9 cellular contexts compared by ENCODE assay signal in the genomic region with DNA sequence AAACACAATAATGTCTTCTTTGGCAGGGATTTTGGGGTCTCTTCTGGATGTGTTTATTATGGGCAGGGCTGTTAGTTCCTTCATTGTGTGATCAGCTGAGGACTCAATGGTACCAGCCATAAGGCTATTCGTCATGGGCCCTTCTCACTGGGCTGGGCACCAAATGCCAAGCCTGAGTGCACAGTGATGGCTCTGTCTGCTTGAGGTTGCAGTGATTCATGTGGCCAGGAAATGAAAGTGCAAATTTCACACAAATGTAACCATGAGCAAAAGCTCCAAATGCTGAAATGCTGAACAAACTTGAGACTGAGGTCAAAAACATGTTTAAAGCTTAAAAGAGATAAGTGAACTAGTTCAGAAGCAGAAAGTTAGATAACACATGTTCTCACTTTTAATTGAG.
DNase-seq lines count a peak whose midpoint lies in the region; ATAC-seq and TF ChIP-seq lines count a peak whose summit lies in the region.
"Had no signal": no experiment of that assay in that cellular context is flagged by ENCODE, and none has a peak within 500 bp of the region (broad histone marks: within the 10 kb centered on the region; RNA-seq: fewer than 3 reads in every experiment).

No MANE protein-coding gene starts in this region.

- DNase-seq in GM13977 (ENCODE audit: low spot score): peak; percentile 14
- peak; percentile 43 for DNase-seq in choroid plexus epithelial cell (ENCODE audit: low read depth)
- DNase-seq in NCI-H2107 treated with DMSO at 0.1 percent for 48 hours (lab: John Stamatoyannopoulos, UW; ENCODE audit: unreplicated experiment): no peak
- no peak for DNase-seq in DMS79 treated with DMSO at 0.1 percent for 48 hours (lab: John Stamatoyannopoulos, UW)
- no peak for DNase-seq in body of pancreas
- no peak for DNase-seq in transverse colon
- DNase-seq: activated T-cell treated with anti-CD3 and anti-CD28 coated beads, Interleukin-2, amount 50 U/mL, for 24 hours had no signal

- in situ Hi-C loops in GM13977 (cut with MboI; ENCODE audit: low pct_unique_long_range_greater_than_20kb, low sequenced_read_pairs, unreplicated experiment) (no loop called here), transverse colon (cut with MboI; ENCODE audit: low pct_ligation_motif_present in 1 of 4, low pct_unique_long_range_greater_than_20kb in 1 of 4, low sequenced_read_pairs in 3 of 4) (no loop called here)

- TF ChIP-seq POLR2A in body of pancreas (IDR thresholded peaks at IDR 0.05) (no peak), transverse colon (IDR thresholded peaks at IDR 0.05) (no peak)

- H3K9me3 ChIP-seq in body of pancreas: no peaks in the 10 kb centered on the region
- no peaks in the 10 kb centered on the region for H3K9me3 ChIP-seq in transverse colon

- no peak for TF ChIP-seq EP300 in transverse colon (IDR thresholded peaks at IDR 0.05; ENCODE audit: low read depth)

- no peaks in the 10 kb centered on the region for H3K4me1 ChIP-seq in body of pancreas
- H3K4me1 ChIP-seq in transverse colon: no peaks in the 10 kb centered on the region

- no peaks in the 10 kb centered on the region for H3K27me3 ChIP-seq in body of pancreas
- no peaks in the 10 kb centered on the region for H3K27me3 ChIP-seq in transverse colon

- H3K4me3 ChIP-seq in choroid plexus epithelial cell (ENCODE audit: low read depth, low read length): no peak overlapping the region
- H3K4me3 ChIP-seq in body of pancreas: no peak overlapping the region
- H3K4me3 ChIP-seq in transverse colon: no peak overlapping the region

- intact Hi-C loops in body of pancreas (cut with DNase I) (no loop called here), transverse colon (cut with DNase I; ENCODE audit: low total_unique reads) (no loop called here)

- ATAC-seq in GM21381 (IDR thresholded peaks at IDR 0.05; ENCODE audit: unreplicated experiment): peak; percentile 86
- ATAC-seq in HG03108 (IDR thresholded peaks at IDR 0.05; ENCODE audit: unreplicated experiment): peak; percentile 96
- ATAC-seq in body of pancreas: no peak

- 56 to 69% methylated on average over 1 of the region's 1 CpG for WGBS in body of pancreas, 2 donors
- 27 to 65% methylated on average over 1 of the region's 1 CpG for WGBS in transverse colon (ENCODE audit: low coverage in 1 of 2), 2 donors

- H3K27ac ChIP-seq in body of pancreas (no peak overlapping the region), transverse colon (no peak overlapping the region)

- H3K36me3 ChIP-seq in body of pancreas (replicated peaks in 1 of 2; ENCODE audit: insufficient read depth in 1 of 2, low read depth in 2 of 2) (no peaks in the 10 kb centered on the region), transverse colon (no peaks in the 10 kb centered on the region)

- no peak for TF ChIP-seq CTCF in GM13977 (IDR thresholded peaks at IDR 0.05; ENCODE audit: extremely low read depth, insufficient read depth, missing control alignments)
- TF ChIP-seq CTCF in choroid plexus epithelial cell (conservative IDR thresholded peaks at IDR 0.05; ENCODE audit: low read depth, low read length): no peak
- TF ChIP-seq CTCF in body of pancreas (IDR thresholded peaks at IDR 0.05): no peak
- no peak for TF ChIP-seq CTCF in transverse colon (IDR thresholded peaks at IDR 0.05)

Comparison
In these comparisons a context has a peak if more than half of its experiments do, and no peak if none do; other contexts are left out.
1. DNase-seq: peak in GM13977 (single experiment) and choroid plexus epithelial cell (single experiment); none in NCI-H2107 treated with DMSO at 0.1 percent for 48 hours (single experiment), DMS79 treated with DMSO at 0.1 percent for 48 hours (single experiment), body of pancreas (0 of 4) and transverse colon (single experiment).